In the genomic region with DNA sequence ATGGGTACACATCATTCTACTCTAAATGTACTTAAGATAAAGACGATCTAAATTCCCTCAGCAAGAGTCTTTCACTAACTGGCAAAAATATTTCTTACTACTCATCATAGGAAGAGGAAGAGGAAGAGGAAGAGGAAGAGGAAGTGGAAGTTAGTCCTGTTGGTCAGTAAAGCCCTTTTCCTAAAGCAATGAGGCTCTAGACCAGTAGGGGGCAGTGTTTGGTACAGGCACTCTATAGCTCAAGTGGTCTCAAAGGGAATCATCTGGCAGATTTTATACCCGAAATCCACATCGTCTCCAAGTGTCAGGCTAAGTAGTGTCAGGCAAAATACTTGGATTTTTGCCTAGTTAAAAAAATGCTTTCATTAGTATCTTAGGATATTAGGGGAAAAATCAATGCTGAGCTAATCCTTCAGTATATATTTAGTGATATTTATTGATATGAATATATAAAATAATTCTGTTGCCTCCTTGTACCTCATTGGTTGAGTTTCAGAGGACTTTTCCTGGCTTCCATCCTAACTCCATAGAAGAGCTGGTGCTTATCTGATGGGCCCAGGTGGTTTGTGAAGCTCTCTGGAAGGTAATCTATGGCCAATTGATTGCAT, we compare ENCODE assay signal across 8 cellular contexts. TPM values are rescaled to one million over a fixed set of nuclear protein-coding genes. Genes with fewer than 3 reads are reported as not detected.
DNase-seq lines count a peak whose midpoint lies in the region; TF ChIP-seq lines count a peak whose summit lies in the region.

No MANE protein-coding gene starts in this region.

- no peaks in the 10 kb centered on the region for H3K27me3 Mint-ChIP-seq in glutamatergic neuron (ENCODE audit: unreplicated experiment)

- H3K4me3 Mint-ChIP-seq in glutamatergic neuron (ENCODE audit: unreplicated experiment): no peak overlapping the region

- H3K27ac Mint-ChIP-seq in glutamatergic neuron (ENCODE audit: unreplicated experiment): no peak overlapping the region

- in situ Hi-C loops in SK-MEL-5 (cut with HindIII; ENCODE audit: low pct_unique_long_range_greater_than_20kb, low sequenced_read_pairs): no loop called here

- H3K36me3 Mint-ChIP-seq in glutamatergic neuron (ENCODE audit: unreplicated experiment): no peaks in the 10 kb centered on the region

- no peaks in the 10 kb centered on the region for H3K4me1 Mint-ChIP-seq in glutamatergic neuron (ENCODE audit: low read depth, unreplicated experiment)

- H3K9me3 Mint-ChIP-seq in glutamatergic neuron (ENCODE audit: unreplicated experiment): no peaks in the 10 kb centered on the region

- DNase-seq in CD1c-positive myeloid dendritic cell (ENCODE audit: extremely low spot score) (peak; percentile 45), HCEC 1CT (peak; percentile 58), SK-MEL-5 (ENCODE audit: low read depth, low spot score) (peak; percentile 81), glutamatergic neuron (peak; percentile 29), HuH-7.5 (ENCODE audit: low spot score) (no peak), middle frontal gyrus (ENCODE audit: extremely low spot score, low spot score) (no peak)
- DNase-seq in stimulated activated CD4-positive, alpha-beta T cell treated with anti-CD3 and anti-CD28 coated beads, TNF-alpha, amount 100 ng/mL, for 48 hours (ENCODE audit: low read depth in 3 of 3): peak in 2 of 3 donors; percentile 3 to 6
- DNase-seq in activated naive CD4-positive, alpha-beta T cell (lab: John Stamatoyannopoulos, UW): no peak

- TF ChIP-seq CTCF in glutamatergic neuron (IDR thresholded peaks at IDR 0.05; ENCODE audit: partially characterized antibody, unreplicated experiment): peak; percentile 89

RNA-seq across cellular contexts. Expression of a gene that starts 7.7 kb away (rescaled TPM):
- 0.26 TPM in 1 of 2 replicates, not detected in the other for total RNA-seq in SK-MEL-5 (2014; rRNA removed; shearing (Covaris generic))
- polyA plus RNA-seq in SK-MEL-5 (2015; cell fraction: cytosol; rRNA removed): not detected in 2 replicates
- polyA plus RNA-seq in SK-MEL-5 (2015; cell fraction: nucleus; rRNA removed): 7.1 TPM in 1 of 2 replicates, not detected in the other
- total RNA-seq in glutamatergic neuron (ENCODE audit: unreplicated experiment): not detected

Comparison
In these comparisons a context has a peak if more than half of its experiments do, and no peak if none do; other contexts are left out.
1. DNase-seq: peak in CD1c-positive myeloid dendritic cell (single experiment), HCEC 1CT (single experiment), SK-MEL-5 (single experiment), glutamatergic neuron (single experiment) and stimulated activated CD4-positive, alpha-beta T cell treated with anti-CD3 and anti-CD28 coated beads, TNF-alpha, amount 100 ng/mL, for 48 hours (2 of 3); none in HuH-7.5 (single experiment), middle frontal gyrus (single experiment) and activated naive CD4-positive, alpha-beta T cell (0 of 4).